Comparison of ENCODE assay signal across 22 cellular contexts in the genomic region with DNA sequence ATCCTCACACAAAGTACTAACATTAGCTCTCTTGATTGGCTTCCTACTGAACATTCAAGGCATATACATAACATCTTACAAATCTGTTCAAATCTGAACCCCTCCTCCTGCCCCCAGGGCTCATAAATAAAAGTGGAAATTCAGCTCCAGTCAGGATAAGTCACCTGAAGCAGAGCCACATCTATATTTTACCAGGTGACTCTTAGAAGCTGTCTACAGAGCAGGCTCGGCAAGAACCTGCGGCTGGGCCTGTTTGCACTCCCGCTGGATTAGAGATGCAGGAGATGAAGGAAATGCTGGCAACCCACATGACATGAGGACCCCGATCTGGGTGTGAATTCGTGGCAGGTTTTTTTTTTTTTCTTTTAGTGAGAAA. TPM values are rescaled to one million over a fixed set of nuclear protein-coding genes. Genes with fewer than 3 reads are reported as not detected.
"Had no signal": no experiment of that assay in that cellular context is flagged by ENCODE, and none has a peak within 500 bp of the region (broad histone marks: within the 10 kb centered on the region; RNA-seq: fewer than 3 reads in every experiment).

No MANE protein-coding gene starts in this region.

- H3K36me3 ChIP-seq: colonic mucosa, gastrocnemius medialis, neutrophil, sigmoid colon, thoracic aorta, transverse colon had no signal

- DNase-seq: effector CD8-positive, alpha-beta T cell; gastrocnemius medialis; left ventricle myocardium superior; naive thymus-derived CD4-positive, alpha-beta T cell; nephron progenitor cell; sigmoid colon; stimulated activated CD4-positive, alpha-beta T cell treated with anti-CD3 and anti-CD28 coated beads, Interleukin-4, amount 100 ng/mL, for 4 hours; stimulated activated naive CD8-positive, alpha-beta T cell treated with anti-CD3 and anti-CD28 coated beads, Interleukin-15, amount 100 ng/mL, for 72 hours had no signal

- H3K4me1 ChIP-seq: colonic mucosa, gastrocnemius medialis had no signal

- ATAC-seq: gastrocnemius medialis; left ventricle myocardium superior; naive thymus-derived CD4-positive, alpha-beta T cell had no signal

- H3K4me3 ChIP-seq: colonic mucosa, gastrocnemius medialis, sigmoid colon, skin epidermis, thoracic aorta, transverse colon had no signal

- H3K27ac ChIP-seq: colonic mucosa, gastrocnemius medialis, neutrophil, sigmoid colon, skin epidermis, thoracic aorta, transverse colon had no signal

- H3K9me3 ChIP-seq: colonic mucosa, gastrocnemius medialis, neutrophil, sigmoid colon, thoracic aorta, transverse colon had no signal

RNA-seq across cellular contexts. Expression of a gene that starts 3.0 kb away (rescaled TPM):
- total RNA-seq: dermis microvascular lymphatic vessel endothelial cell; fibroblast of lung; gastrocnemius medialis; left ventricle myocardium superior; lung microvascular endothelial cell; mesenteric fat pad; mononuclear cell; naive thymus-derived CD4-positive, alpha-beta T cell; osteoblast; pulmonary artery endothelial cell; subcutaneous adipose tissue; thoracic aorta; ureter had no signal
